8 cellular contexts compared by ENCODE assay signal in genomic region chr12:6613776-6614512, GRCh38. TPM values are rescaled to one million over a fixed set of nuclear protein-coding genes. Genes with fewer than 3 reads are reported as not detected.
DNase-seq lines count a peak whose midpoint lies in the region; ATAC-seq and TF ChIP-seq lines count a peak whose summit lies in the region.

No MANE protein-coding gene starts in this region.

- H3K79me2 ChIP-seq in osteoblast (ENCODE audit: insufficient read depth, low read length), result no peaks in the 10 kb centered on the region

- peak; percentile 10 for TF ChIP-seq CTCF in astrocyte of the cerebellum (IDR thresholded peaks at IDR 0.05; ENCODE audit: low read depth, low read length, missing control alignments)
- TF ChIP-seq CTCF in heart right ventricle (IDR thresholded peaks at IDR 0.05), result peak in 2 of 9 donors; percentile 6 to 21
- peak; percentile 33 for TF ChIP-seq CTCF in osteoblast (IDR thresholded peaks at IDR 0.05; ENCODE audit: extremely low read depth, low read depth, low read length)

- peaks cover 0 to 1% (median 0%) of the 10 kb centered on the region in 11 donors for H3K9me3 ChIP-seq in heart right ventricle
- no peaks in the 10 kb centered on the region for H3K9me3 ChIP-seq in osteoblast (ENCODE audit: low read depth, low read length)

- no peaks in the 10 kb centered on the region for H4K20me1 ChIP-seq in osteoblast (ENCODE audit: insufficient read depth, low read length)

- no peaks in the 10 kb centered on the region for H3K36me3 ChIP-seq in heart right ventricle
- no peaks in the 10 kb centered on the region for H3K36me3 ChIP-seq in osteoblast (ENCODE audit: insufficient read depth, low read length)

- H3K4me1 ChIP-seq in heart right ventricle (peaks cover 16 to 42% (median 26%) of the 10 kb centered on the region in 9 donors), osteoblast (ENCODE audit: insufficient read depth, low read length) (peaks cover 18% of the 10 kb centered on the region)

- DNase-seq in GDM1 (lab: John Stamatoyannopoulos, UW) (peak; percentile 98), M059J (ENCODE audit: low read depth) (peak; percentile 98), RKO (ENCODE audit: low spot score) (peak; percentile 48), astrocyte of the cerebellum (ENCODE audit: low read depth) (peak; percentile 89), heart right ventricle (peak; percentile 89 to 94), osteoblast (ENCODE audit: insufficient read length, low spot score, missing footprints) (peak; percentile 98)

- in situ Hi-C loops in astrocyte of the cerebellum (cut with HindIII; ENCODE audit: low sequenced_read_pairs), result no loop called here

- H3K27ac ChIP-seq in heart right ventricle, result peak overlapping the region; percentile 50 to 96 (median 94)
- peak overlapping the region; percentile 56 for H3K27ac ChIP-seq in osteoblast (ENCODE audit: low read depth, low read length)

- H2AFZ ChIP-seq in osteoblast (ENCODE audit: low read length), result peak overlapping the region; percentile 88

- ATAC-seq in heart right ventricle (peak; percentile 83 to 88 (median 88)), HG03025 (IDR thresholded peaks at IDR 0.05; ENCODE audit: low FRiP score, unreplicated experiment) (no peak), HG03095 (IDR thresholded peaks at IDR 0.05; ENCODE audit: unreplicated experiment) (no peak)

- 7% methylated on average over 20 to 21 of the region's 21 CpGs for WGBS in heart right ventricle, 2 donors

- H3K27me3 ChIP-seq in heart right ventricle (no peaks in the 10 kb centered on the region), osteoblast (ENCODE audit: insufficient read depth, low read length) (no peaks in the 10 kb centered on the region)

- peak overlapping the region; percentile 13 for H3K4me2 ChIP-seq in osteoblast (ENCODE audit: insufficient read depth, low read length)

- intact Hi-C loops in heart right ventricle (cut with DNase I), result loop anchor here in 5 of 10 donors (10.0 kb wide), 3 partner anchors 71 to 211 kb away; partner anchors contain the start of genes ZNF384 (in 3 of the 5), GPR162 (in 2 of the 5) and P3H3 (in 2 of the 5)

- H3K4me3 ChIP-seq in astrocyte of the cerebellum (ENCODE audit: low read depth, low read length), result no peak overlapping the region
- H3K4me3 ChIP-seq in heart right ventricle, result peak overlapping the region in 1 of 10 donors; percentile 38
- no peak overlapping the region for H3K4me3 ChIP-seq in osteoblast (ENCODE audit: insufficient read depth, low read length)

RNA-seq across cellular contexts. Expression of gene CHD4, which starts 6.8 kb away (rescaled TPM):
- 131 and 207 TPM in 2 replicates for total RNA-seq in M059J (2014; rRNA removed; shearing (Covaris generic))
- total RNA-seq in heart right ventricle (100 to 1,000 TPM; 125 to 201 (median 153) TPM), osteoblast (238 and 259 TPM in 2 replicates)
- 100 to 1,000 TPM; 129 to 265 TPM for polyA plus RNA-seq in heart right ventricle

RNA-seq across cellular contexts. Expression of gene LPAR5, which starts 21.8 kb away (rescaled TPM):
- 0.27 TPM in 1 of 2 replicates, not detected in the other for total RNA-seq in M059J (2014; rRNA removed; shearing (Covaris generic))
- 10 to 100 TPM in 1 of 10 donors, 1 to 10 TPM in 9; 2.1 to 10.0 (median 4.4) TPM for total RNA-seq in heart right ventricle
- polyA plus RNA-seq in heart right ventricle, result 1 to 10 TPM; 1.7 to 4.4 TPM
- under 0.01 TPM in 1 of 2 replicates, not detected in the other for total RNA-seq in osteoblast

RNA-seq across cellular contexts. Expression of gene ACRBP, which starts 33.3 kb away (rescaled TPM):
- total RNA-seq in M059J (2014; rRNA removed; shearing (Covaris generic)), result not detected in 2 replicates
- 1 to 10 TPM in 4 of 10 donors, under 1 TPM in 5, not detected in 1; 0.25 to 4.1 (median 0.79) TPM for total RNA-seq in heart right ventricle
- under 1 TPM; 0.29 to 0.43 TPM for polyA plus RNA-seq in heart right ventricle
- total RNA-seq in osteoblast, result under 0.01 and 0.36 TPM in 2 replicates

RNA-seq across cellular contexts. Expression of gene NOP2, which starts 45.9 kb away (rescaled TPM):
- total RNA-seq in M059J (2014; rRNA removed; shearing (Covaris generic)), result 29.8 and 47.0 TPM in 2 replicates
- total RNA-seq in heart right ventricle (10 to 100 TPM; 11.1 to 29.2 (median 15.3) TPM), osteoblast (18.3 and 21.4 TPM in 2 replicates)
- polyA plus RNA-seq in heart right ventricle, result 10 to 100 TPM; 18.5 to 31.1 TPM

RNA-seq across cellular contexts. Expression of gene ING4, which starts 49.0 kb away (rescaled TPM):
- 19.3 and 37.8 TPM in 2 replicates for total RNA-seq in M059J (2014; rRNA removed; shearing (Covaris generic))
- total RNA-seq in heart right ventricle, result 10 to 100 TPM; 17.7 to 32.5 (median 22.6) TPM
- 10 to 100 TPM; 20.0 to 25.5 TPM for polyA plus RNA-seq in heart right ventricle
- total RNA-seq in osteoblast, result 46.9 and 53.6 TPM in 2 replicates

Comparison
In these comparisons a context has a peak if more than half of its experiments do, and no peak if none do; other contexts are left out.
1. DNase-seq: peak in every context shown above with its lines; median percentile 98 in GDM1; 98 in M059J; 98 in osteoblast; 92 in heart right ventricle; 89 in astrocyte of the cerebellum; 48 in RKO.
2. ATAC-seq: peak in heart right ventricle (8 of 8); none in HG03025 (single experiment) and HG03095 (single experiment).